In genomic region chr14:100213956-100214767, GRCh38 we compare ENCODE assay signal across 8 cellular contexts. TPM values are rescaled to one million over a fixed set of nuclear protein-coding genes. Genes with fewer than 3 reads are reported as not detected.
DNase-seq lines count a peak whose midpoint lies in the region; ATAC-seq and TF ChIP-seq lines count a peak whose summit lies in the region.

No MANE protein-coding gene starts in this region.

- H3K27ac ChIP-seq in adrenal gland (peak overlapping the region; percentile 89 to 98 (median 96)), right cardiac atrium (ENCODE audit: low read length) (peak overlapping the region; percentile 89), aorta (ENCODE audit: low read depth in 1 of 2, low read length in 2 of 2) (peak overlapping the region; percentile 60 to 83)

- DNase-seq in NCI-H1436 (lab: John Stamatoyannopoulos, UW) = peak; percentile 95
- DNase-seq in T follicular helper cell (ENCODE audit: low read depth) = peak; percentile 89
- peak; percentile 88 to 94 (median 92) for DNase-seq in adrenal gland
- DNase-seq in right cardiac atrium = peak; percentile 93 to 98 (median 96)
- peak; percentile 37 for DNase-seq in renal cortical epithelial cell (ENCODE audit: low read depth)
- DNase-seq in aorta = peak; percentile 93 to 97

- TF ChIP-seq POLR2A in GM15510 (IDR thresholded peaks at IDR 0.05; ENCODE audit: borderline replicate concordance, extremely low read depth, insufficient read length) (peak; percentile 90), adrenal gland (IDR thresholded peaks at IDR 0.05) (peak; percentile 84 to 92)

- peaks cover 10 to 19% of the 10 kb centered on the region in 2 donors for H3K4me1 ChIP-seq in adrenal gland (replicated peaks in 1 of 2)
- H3K4me1 ChIP-seq in right cardiac atrium (ENCODE audit: control insufficient read depth, insufficient read depth, low read length) = no peaks in the 10 kb centered on the region
- no peaks in the 10 kb centered on the region for H3K4me1 ChIP-seq in aorta (ENCODE audit: control insufficient read depth in 1 of 2, insufficient read depth in 2 of 2, low read length in 2 of 2)

- no peaks in the 10 kb centered on the region for H3K9me3 ChIP-seq in adrenal gland (replicated peaks in 1 of 3)
- H3K9me3 ChIP-seq in right cardiac atrium (ENCODE audit: control insufficient read depth, low read length) = no peaks in the 10 kb centered on the region
- H3K9me3 ChIP-seq in aorta (ENCODE audit: control insufficient read depth, low read length) = no peaks in the 10 kb centered on the region

- H3K4me3 ChIP-seq in adrenal gland (peak overlapping the region in 3 of 4 donors; percentile 55 to 90 (median 69)), right cardiac atrium (ENCODE audit: low read length) (peak overlapping the region; percentile 55), aorta (ENCODE audit: low read length in 2 of 2) (peak overlapping the region; percentile 31 to 87)

- intact Hi-C loops in adrenal gland (cut with DNase I) = no loop called here
- intact Hi-C loops in right cardiac atrium (cut with DNase I) = no loop called here
- intact Hi-C loops in aorta (cut with DNase I) = loop anchor here in 1 of 2 donors (2.0 to 10.0 kb wide), 2 partner anchors 23 to 529 kb away; partner anchors contain the start of gene CYP46A1

- WGBS in adrenal gland, 4 donors = 1 to 3% (median 2%) methylated on average over 19 to 90 of the region's 90 CpGs
- WGBS in right cardiac atrium = 3% methylated on average over 90 of the region's 90 CpGs
- WGBS in aorta, 2 donors = 1 to 2% methylated on average over 68 to 90 of the region's 90 CpGs

- H3K27me3 ChIP-seq in adrenal gland (no peaks in the 10 kb centered on the region), right cardiac atrium (ENCODE audit: control insufficient read depth, insufficient read depth) (no peaks in the 10 kb centered on the region), aorta (ENCODE audit: control insufficient read depth in 1 of 2, insufficient read depth in 2 of 2, low read length in 1 of 2) (no peaks in the 10 kb centered on the region)

- H3K36me3 ChIP-seq in adrenal gland (replicated peaks in 1 of 2) (no peaks in the 10 kb centered on the region), aorta (ENCODE audit: control insufficient read depth in 1 of 2, insufficient read depth in 2 of 2, low read length in 1 of 2) (no peaks in the 10 kb centered on the region)

- ATAC-seq in HG02840 (IDR thresholded peaks at IDR 0.05; ENCODE audit: low FRiP score, unreplicated experiment) (peak; percentile 87), right cardiac atrium (peak; percentile 97 to 98), aorta (ENCODE audit: low FRiP score) (peak; percentile 95)

- TF ChIP-seq CTCF in adrenal gland (IDR thresholded peaks at IDR 0.05) = peak in 1 of 6 experiments; percentile 3

RNA-seq across cellular contexts. Expression of gene YY1, which starts 24.8 kb away (rescaled TPM):
- 10 to 100 TPM; 44.3 to 79.7 (median 57.4) TPM for total RNA-seq in adrenal gland
- 10 to 100 TPM; 20.1 to 57.3 (median 32.7) TPM for polyA plus RNA-seq in adrenal gland
- total RNA-seq in right cardiac atrium = 10 to 100 TPM; 45.4 to 47.4 (median 46.3) TPM
- polyA plus RNA-seq in right cardiac atrium = 28.8 TPM
- total RNA-seq in renal cortical epithelial cell = 47.2 and 64.3 TPM in 2 replicates
- total RNA-seq in aorta = 10 to 100 TPM; 46.0 to 57.3 TPM
- polyA plus RNA-seq in aorta = 10 to 100 TPM; 23.1 to 36.1 TPM

RNA-seq across cellular contexts. Expression of gene DEGS2, which starts 54.7 kb away (rescaled TPM):
- under 1 TPM in 6 of 8 donors, not detected in 2; 0.10 to 0.69 (median 0.22) TPM for total RNA-seq in adrenal gland
- polyA plus RNA-seq in adrenal gland = under 1 TPM in 2 of 3 donors, not detected in 1; 0.32 to 0.47 TPM
- total RNA-seq in right cardiac atrium = under 1 TPM in 3 of 4 donors, not detected in 1; 0.29 to 0.42 (median 0.31) TPM
- polyA plus RNA-seq in right cardiac atrium = 0.11 TPM
- total RNA-seq in renal cortical epithelial cell = 0.20 TPM in 1 of 2 replicates, not detected in the other
- total RNA-seq in aorta = under 1 TPM; 0.81 to 0.99 TPM
- polyA plus RNA-seq in aorta = 1 to 10 TPM in 1 of 2 donors, under 1 TPM in 1; 0.10 to 3.0 TPM

Comparison
In these comparisons a context has a peak if more than half of its experiments do, and no peak if none do; other contexts are left out.
1. Peak in every context shown above with its lines: DNase-seq, ATAC-seq, H3K4me3 ChIP-seq and H3K27ac ChIP-seq.
2. DNase-seq: peak in every context shown above with its lines; median percentile 96 in right cardiac atrium; 95 in NCI-H1436; 95 in aorta; 92 in adrenal gland; 89 in T follicular helper cell; 37 in renal cortical epithelial cell.